Comparison of ENCODE assay signal across 8 cellular contexts in the genomic region with DNA sequence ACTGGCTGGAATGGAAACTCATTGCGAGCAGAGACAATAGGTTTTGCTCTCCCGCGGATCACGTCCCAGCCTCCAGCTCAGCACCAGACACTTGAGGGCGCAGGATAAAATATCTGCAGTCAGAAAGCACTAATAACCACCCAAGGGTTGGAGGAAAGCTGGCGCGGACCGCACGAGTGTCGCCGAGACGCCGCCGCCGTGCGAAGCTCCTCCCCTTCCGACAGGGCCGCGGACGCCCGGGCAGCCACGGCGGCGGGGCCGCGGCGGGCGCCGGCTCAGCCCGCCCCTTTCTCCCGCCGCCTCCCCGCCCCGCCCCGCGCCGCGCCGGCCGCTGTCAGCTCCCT. TPM values are rescaled to one million over a fixed set of nuclear protein-coding genes. Genes with fewer than 3 reads are reported as not detected.
DNase-seq lines count a peak whose midpoint lies in the region; ATAC-seq and TF ChIP-seq lines count a peak whose summit lies in the region.

A gene with protein sequence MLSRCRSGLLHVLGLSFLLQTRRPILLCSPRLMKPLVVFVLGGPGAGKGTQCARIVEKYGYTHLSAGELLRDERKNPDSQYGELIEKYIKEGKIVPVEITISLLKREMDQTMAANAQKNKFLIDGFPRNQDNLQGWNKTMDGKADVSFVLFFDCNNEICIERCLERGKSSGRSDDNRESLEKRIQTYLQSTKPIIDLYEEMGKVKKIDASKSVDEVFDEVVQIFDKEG (plus strand): TSS at position 213 of the 344 bp plus-strand sequence. CDS start 156 bp downstream, outside the sequence.

- no peak for TF ChIP-seq CTCF in activated CD8-positive, alpha-beta T cell treated with anti-CD3 and anti-CD28 coated beads for 36 hours (IDR thresholded peaks at IDR 0.05)

- peak within 1 kb of the TSS in 4 of 7 donors; percentile 92 to 97 (median 94) for H3K4me3 Mint-ChIP-seq in CD8-positive, alpha-beta memory T cell
- H3K4me3 Mint-ChIP-seq in activated CD8-positive, alpha-beta T cell treated with anti-CD3 and anti-CD28 coated beads for 36 hours: no peak within 1 kb of the TSS

- no peaks in the 10 kb centered on the region for H3K36me3 ChIP-seq in CD8-positive, alpha-beta memory T cell (ENCODE audit: insufficient read depth, low read length)

- H3K36me3 Mint-ChIP-seq in CD8-positive, alpha-beta memory T cell: peaks cover 0 to 6% (median 0%) of the 10 kb centered on the region in 3 donors
- peaks cover 9% of the 10 kb centered on the region for H3K36me3 Mint-ChIP-seq in activated CD8-positive, alpha-beta T cell treated with anti-CD3 and anti-CD28 coated beads for 36 hours (ENCODE audit: low read depth)

- H3K4me1 ChIP-seq in CD8-positive, alpha-beta memory T cell (ENCODE audit: insufficient read depth, low read length): peaks cover 28% of the 10 kb centered on the region

- peak within 1 kb of the TSS; percentile 89 for H3K27ac ChIP-seq in CD8-positive, alpha-beta memory T cell (ENCODE audit: low read depth, low read length)

- no peaks in the 10 kb centered on the region for H3K27me3 ChIP-seq in CD8-positive, alpha-beta memory T cell (ENCODE audit: insufficient read depth, low read length, poor library complexity, severe bottlenecking)

- H3K9me3 Mint-ChIP-seq in CD8-positive, alpha-beta memory T cell: no peaks in the 10 kb centered on the region
- H3K9me3 Mint-ChIP-seq in activated CD8-positive, alpha-beta T cell treated with anti-CD3 and anti-CD28 coated beads for 36 hours: no peaks in the 10 kb centered on the region

- H3K4me3 ChIP-seq in CD8-positive, alpha-beta memory T cell (ENCODE audit: low read length): peak within 1 kb of the TSS; percentile 98

- POLR2A ChIA-PET in CD8-positive, alpha-beta memory T cell (lab: Charles Lee): interaction anchor here (0.8 to 3.4 kb wide), 3 partner anchors 8 to 104 kb away, joined by 3 to 20 read pairs (median 5); a partner anchor contains a TSS
- POLR2A ChIA-PET in activated CD8-positive, alpha-beta T cell treated with anti-CD3 and anti-CD28 coated beads for 36 hours (lab: Charles Lee): interaction anchor here (0.8 to 6.4 kb wide), 5 partner anchors 8 to 120 kb away, joined by 3 to 42 read pairs (median 4); a partner anchor contains a TSS

- peak; percentile 73 for ATAC-seq in GM19463 (IDR thresholded peaks at IDR 0.05; ENCODE audit: unreplicated experiment)
- ATAC-seq in activated CD8-positive, alpha-beta T cell treated with anti-CD3 and anti-CD28 coated beads for 36 hours: peak; percentile 81

- peaks cover 19 to 26% (median 24%) of the 10 kb centered on the region in 3 donors for H3K4me1 Mint-ChIP-seq in CD8-positive, alpha-beta memory T cell
- peaks cover 21% of the 10 kb centered on the region for H3K4me1 Mint-ChIP-seq in activated CD8-positive, alpha-beta T cell treated with anti-CD3 and anti-CD28 coated beads for 36 hours (ENCODE audit: low read depth)

- peak; percentile 67 to 82 (median 71) for DNase-seq in CD8-positive, alpha-beta memory T cell
- DNase-seq in HK-2 (ENCODE audit: unreplicated experiment) (peak; percentile 76), NCI-H82 treated with DMSO at 0.1 percent for 48 hours (lab: John Stamatoyannopoulos, UW; ENCODE audit: unreplicated experiment) (peak; percentile 74), medulla oblongata (ENCODE audit: extremely low spot score) (peak; percentile 70)
- DNase-seq in activated CD8-positive, alpha-beta T cell treated with anti-CD3 and anti-CD28 coated beads for 36 hours: peak; percentile 84
- peak; percentile 46 for DNase-seq in effector CD8-positive, alpha-beta T cell (lab: John Stamatoyannopoulos, UW)
- DNase-seq in stimulated activated CD8-positive, alpha-beta memory T cell treated with anti-CD3 and anti-CD28 coated beads, Interleukin-12 subunit alpha, Interleukin-12 subunit beta, amount 100 ng/mL, for 1 hour (ENCODE audit: low read depth): peak; percentile 69

- intact Hi-C loops in activated CD8-positive, alpha-beta T cell treated with anti-CD3 and anti-CD28 coated beads for 36 hours (cut with micrococcal nuclease): loop anchor here (1.0 kb wide), 1 partner anchor 19 kb away; a partner anchor contains a TSS

- CTCF ChIA-PET in CD8-positive, alpha-beta memory T cell (lab: Charles Lee): interaction anchor here (0.7 to 2.2 kb wide), 5 partner anchors 9 to 393 kb away, joined by 3 to 14 read pairs (median 4); a partner anchor contains a TSS
- CTCF ChIA-PET in activated CD8-positive, alpha-beta T cell treated with anti-CD3 and anti-CD28 coated beads for 36 hours (lab: Charles Lee): interaction anchor here (1.1 to 3.4 kb wide), 9 partner anchors 9 to 392 kb away, joined by 3 to 17 read pairs (median 7); a partner anchor contains a TSS

- H3K27ac Mint-ChIP-seq in CD8-positive, alpha-beta memory T cell: peak within 1 kb of the TSS in 7 of 8 donors; percentile 86 to 98 (median 94)
- peak within 1 kb of the TSS; percentile 97 for H3K27ac Mint-ChIP-seq in activated CD8-positive, alpha-beta T cell treated with anti-CD3 and anti-CD28 coated beads for 36 hours

- H3K9me3 ChIP-seq in CD8-positive, alpha-beta memory T cell (ENCODE audit: low read length): no peaks in the 10 kb centered on the region

- no peaks in the 10 kb centered on the region for H3K27me3 Mint-ChIP-seq in CD8-positive, alpha-beta memory T cell
- no peaks in the 10 kb centered on the region for H3K27me3 Mint-ChIP-seq in activated CD8-positive, alpha-beta T cell treated with anti-CD3 and anti-CD28 coated beads for 36 hours

RNA-seq across cellular contexts. Expression of the gene that starts here (rescaled TPM):
- 100 to 1,000 TPM; 128 to 131 TPM for total RNA-seq in CD8-positive, alpha-beta memory T cell
- 187 TPM for polyA plus RNA-seq in CD8-positive, alpha-beta memory T cell
- 100 to 1,000 TPM in 1 of 2 experiments, 10 to 100 TPM in 1; 99.7 to 101 TPM for total RNA-seq in activated CD8-positive, alpha-beta T cell treated with anti-CD3 and anti-CD28 coated beads for 36 hours

Comparison
In these comparisons a context has a peak if more than half of its experiments do, and no peak if none do; other contexts are left out.
1. Peak in every context shown above with its lines: DNase-seq, ATAC-seq, H3K4me3 ChIP-seq and H3K27ac ChIP-seq.